ENCODE assay signal across 10 cellular contexts in genomic region chr14:51552275-51552674, GRCh38.
DNase-seq lines count a peak whose midpoint lies in the region; TF ChIP-seq lines count a peak whose summit lies in the region.
"Had no signal": no experiment of that assay in that cellular context is flagged by ENCODE, and none has a peak within 500 bp of the region (broad histone marks: within the 10 kb centered on the region; RNA-seq: fewer than 3 reads in every experiment).

No MANE protein-coding gene starts in this region.

- peak; percentile 11 for DNase-seq in DMS53 (lab: John Stamatoyannopoulos, UW)
- DNase-seq in DMS53 treated with DMSO at 0.1 percent for 48 hours (lab: John Stamatoyannopoulos, UW; ENCODE audit: unreplicated experiment), result no peak
- DNase-seq in NCI-H1694 treated with DMSO at 0.1 percent for 48 hours (lab: John Stamatoyannopoulos, UW), result peak; percentile 67
- no peak for DNase-seq in mammary epithelial cell
- no peak for DNase-seq in trophoblast cell
- no peak for DNase-seq in head of caudate nucleus
- DNase-seq in stimulated activated naive CD4-positive, alpha-beta T cell treated with Interleukin-2 at 50 U/mL for 16 hours (lab: John Stamatoyannopoulos, UW), result no peak
- DNase-seq in H4 (ENCODE audit: low spot score), result no peak
- DNase-seq: tibial artery had no signal

- H3K4me1 ChIP-seq in mammary epithelial cell (ENCODE audit: insufficient read depth, low read length) (peaks cover 52% of the 10 kb centered on the region), trophoblast cell (ENCODE audit: control insufficient read depth in 1 of 2, insufficient read depth in 2 of 2, low read length in 2 of 2) (peaks cover 3 to 7% of the 10 kb centered on the region in 2 experiments)

- H4K12ac ChIP-seq in trophoblast cell (ENCODE audit: low read depth, low read length), result no peak overlapping the region

- no peak overlapping the region for H3K23ac ChIP-seq in trophoblast cell (ENCODE audit: low read length)

- peak overlapping the region; percentile 57 for H4K91ac ChIP-seq in trophoblast cell (ENCODE audit: low read depth, low read length)

- H3K27me3 ChIP-seq in mammary epithelial cell (ENCODE audit: insufficient read depth, low read length) (no peaks in the 10 kb centered on the region), trophoblast cell (ENCODE audit: insufficient read depth, low read length) (no peaks in the 10 kb centered on the region)
- H3K27me3 ChIP-seq: tibial artery had no signal

- H3K4me3 ChIP-seq in mammary epithelial cell (replicated peaks in 1 of 3; ENCODE audit: insufficient read depth in 1 of 3, low read depth in 2 of 3, low read length in 3 of 3) (no peak overlapping the region), trophoblast cell (ENCODE audit: low read depth, low read length) (no peak overlapping the region)
- H3K4me3 ChIP-seq: tibial artery had no signal

- H3K9ac ChIP-seq in mammary epithelial cell (ENCODE audit: insufficient read depth, low read length), result no peak overlapping the region
- no peak overlapping the region for H3K9ac ChIP-seq in trophoblast cell (ENCODE audit: low read length)

- no TSS peak for BruUV-seq in mammary epithelial cell (replicated peaks; lab: Mats Ljungman, UMichigan)

- H2AK5ac ChIP-seq in trophoblast cell (ENCODE audit: low read length), result no peak overlapping the region

- H3K36me3 ChIP-seq in mammary epithelial cell (ENCODE audit: insufficient read depth, low read length) (no peaks in the 10 kb centered on the region), trophoblast cell (ENCODE audit: control insufficient read depth in 1 of 2, insufficient read depth in 2 of 2, low read length in 2 of 2) (no peaks in the 10 kb centered on the region)
- H3K36me3 ChIP-seq: neutrophil, tibial artery had no signal

- peak; percentile 15 to 30 for TF ChIP-seq CTCF in mammary epithelial cell (conservative IDR thresholded peaks at IDR 0.05 in 1 of 2, IDR thresholded peaks at IDR 0.05 in 1 of 2; ENCODE audit: extremely low read depth in 1 of 2, insufficient read depth in 1 of 2, low read depth in 1 of 2, low read length in 2 of 2)

- H3K14ac ChIP-seq in trophoblast cell (ENCODE audit: low read length), result peak overlapping the region; percentile 84

- in situ Hi-C loops in mammary epithelial cell (cut with MboI; ENCODE audit: low sequenced_read_pairs in 2 of 2), result loop anchor here in 1 of 2 donors (25.0 kb wide), 1 partner anchor 265 kb away; no protein-coding TSS in a partner anchor

- no peaks in the 10 kb centered on the region for H4K20me1 ChIP-seq in mammary epithelial cell (ENCODE audit: insufficient read depth, low read length)

- H4K8ac ChIP-seq in trophoblast cell (ENCODE audit: low read depth, low read length), result no peak overlapping the region

- dilution Hi-C loops in mammary epithelial cell (cut with HindIII; ENCODE audit: low sequenced_read_pairs), result no loop called here

- H3K4ac ChIP-seq in trophoblast cell (ENCODE audit: low read depth, low read length), result no peak overlapping the region

- H2AFZ ChIP-seq in mammary epithelial cell (ENCODE audit: low read depth, low read length), result no peak overlapping the region
- no peak overlapping the region for H2AFZ ChIP-seq in trophoblast cell (ENCODE audit: insufficient read depth, low read length, poor library complexity)

- H2BK120ac ChIP-seq in trophoblast cell (ENCODE audit: insufficient read depth, low read length, poor library complexity), result peak overlapping the region; percentile 47

- intact Hi-C loops in mammary epithelial cell (cut with micrococcal nuclease) (loop anchor here (2.0 to 10.0 kb wide), 3 partner anchors 61 to 269 kb away; no protein-coding TSS in a partner anchor), head of caudate nucleus (cut with DNase I) (no loop called here)

- CTCF ChIA-PET in mammary epithelial cell (lab: Charles Lee; ENCODE audit: low non-redundant PET), result interaction anchor here (0.6 to 0.7 kb wide), 2 partner anchors 9 to 224 kb away, joined by 3 to 4 read pairs; no protein-coding TSS in a partner anchor

- H3K79me2 ChIP-seq in mammary epithelial cell (ENCODE audit: insufficient read depth, low read length), result peaks cover 92% of the 10 kb centered on the region
- H3K79me2 ChIP-seq in trophoblast cell (ENCODE audit: control insufficient read depth, insufficient read depth, low read length, poor library complexity), result no peaks in the 10 kb centered on the region

- H2BK12ac ChIP-seq in trophoblast cell (ENCODE audit: low read length), result peak overlapping the region; percentile 41

- H3K27ac ChIP-seq in mammary epithelial cell (ENCODE audit: insufficient read depth, low read depth, low read length) (peak overlapping the region; percentile 19), trophoblast cell (ENCODE audit: low read depth, low read length) (no peak overlapping the region)
- H3K27ac ChIP-seq: neutrophil, tibial artery had no signal

- no peak overlapping the region for H3K18ac ChIP-seq in trophoblast cell (ENCODE audit: low read length)

- H2BK5ac ChIP-seq in trophoblast cell (ENCODE audit: low read depth, low read length, poor library complexity), result no peak overlapping the region

- peak overlapping the region; percentile 39 for H3K4me2 ChIP-seq in mammary epithelial cell (ENCODE audit: insufficient read depth, low read depth, low read length)
- H3K4me2 ChIP-seq in trophoblast cell (ENCODE audit: low read length), result no peak overlapping the region

- peaks cover 18% of the 10 kb centered on the region for H3K79me1 ChIP-seq in trophoblast cell (ENCODE audit: low read length)

- WGBS in mammary epithelial cell (ENCODE audit: low coverage, missing lambda C conversion rate), result 50% methylated on average over 7 of the region's 7 CpGs
- WGBS in trophoblast cell (ENCODE audit: extremely low coverage, insufficient coverage, insufficient read length), result no CpG with 5 or more reads among the region's 7 CpGs

- H3K9me3 ChIP-seq in mammary epithelial cell (replicated peaks; ENCODE audit: insufficient read depth, low read length), result no peaks in the 10 kb centered on the region
- H3K9me3 ChIP-seq in trophoblast cell (ENCODE audit: insufficient read depth, low read depth, low read length), result no peaks in the 10 kb centered on the region
- H3K9me3 ChIP-seq: neutrophil, tibial artery had no signal

Comparison
In these comparisons a context has a peak if more than half of its experiments do, and no peak if none do; other contexts are left out.
1. DNase-seq: peak in DMS53 (single experiment) and NCI-H1694 treated with DMSO at 0.1 percent for 48 hours (single experiment); none in DMS53 treated with DMSO at 0.1 percent for 48 hours (single experiment), mammary epithelial cell (single experiment), trophoblast cell (0 of 2), head of caudate nucleus (0 of 42), stimulated activated naive CD4-positive, alpha-beta T cell treated with Interleukin-2 at 50 U/mL for 16 hours (single experiment) and H4 (single experiment).